ENCODE assay signal across 8 cellular contexts in genomic region chr9:35489313-35490154, GRCh38. TPM values are rescaled to one million over a fixed set of nuclear protein-coding genes. Genes with fewer than 3 reads are reported as not detected.
A peak's percentile ranks its signal among the peaks of the same experiment; 100 is the strongest.
DNase-seq lines count a peak whose midpoint lies in the region; ATAC-seq, FAIRE-seq and TF ChIP-seq lines count a peak whose summit lies in the region.

Gene RUSC2, plus strand, starts transcription at chr9:35490111. Its CDS starts 56,411 bp downstream, at chr9:35546522.

- H3K36me3 ChIP-seq in colonic mucosa (no peaks in the 10 kb centered on the region), kidney (ENCODE audit: control insufficient read depth in 1 of 2, insufficient read depth in 2 of 2, low read length in 2 of 2) (no peaks in the 10 kb centered on the region)

- TF ChIP-seq CTCF in AG10803 (conservative IDR thresholded peaks at IDR 0.05; ENCODE audit: low read length) (peak; percentile 34), colonic mucosa (IDR thresholded peaks at IDR 0.05) (no peak), kidney (IDR thresholded peaks at IDR 0.05; ENCODE audit: borderline replicate concordance, extremely low read depth, insufficient read depth) (peak; percentile 37)

- intact Hi-C loops in colonic mucosa (cut with DNase I): loop anchor here (5.0 kb wide), 1 partner anchor 63 kb away; no protein-coding TSS in a partner anchor
- intact Hi-C loops in kidney (cut with DNase I): no loop called here

- ATAC-seq in GM21390 (IDR thresholded peaks at IDR 0.05; ENCODE audit: unreplicated experiment) (peak; percentile 53), GM21447 (IDR thresholded peaks at IDR 0.05; ENCODE audit: unreplicated experiment) (no peak)

- no peaks in the 10 kb centered on the region for H3K27me3 ChIP-seq in colonic mucosa

- H3K4me1 ChIP-seq in colonic mucosa (no peaks in the 10 kb centered on the region), kidney (ENCODE audit: control insufficient read depth in 1 of 2, insufficient read depth in 1 of 2, low read depth in 1 of 2, low read length in 2 of 2) (peaks cover 15 to 19% of the 10 kb centered on the region in 2 donors)

- H3K9ac ChIP-seq in colonic mucosa (ENCODE audit: low read depth in 2 of 2, low read length in 2 of 2): peak within 1 kb of the TSS; percentile 89 to 92
- H3K9ac ChIP-seq in kidney (ENCODE audit: low read length in 2 of 2): peak within 1 kb of the TSS; percentile 87 to 98

- H3K27ac ChIP-seq in colonic mucosa (peak within 1 kb of the TSS; percentile 82), kidney (ENCODE audit: low read depth in 2 of 2, low read length in 2 of 2) (peak within 1 kb of the TSS; percentile 93 to 99)

- FAIRE-seq in kidney (lab: Jason Lieb, UNC): no peak

- H3K9me3 ChIP-seq in colonic mucosa (no peaks in the 10 kb centered on the region), kidney (ENCODE audit: control insufficient read depth in 1 of 2, low read length in 2 of 2) (no peaks in the 10 kb centered on the region)

- DNase-seq in AG10803 (ENCODE audit: low read depth) (peak; percentile 91), NCI-H2171 (lab: John Stamatoyannopoulos, UW) (peak; percentile 38), colonic mucosa (peak; percentile 74), kidney (peak; percentile 94), smooth muscle cell of the brain vasculature (ENCODE audit: low read depth, low spot score) (peak; percentile 74)
- peak; percentile 60 for DNase-seq in activated CD4-positive, CD25-positive, alpha-beta regulatory T cell treated with anti-CD3 and anti-CD28 coated beads, Interleukin-2, amount 50 U/mL, for 72 hours

- H3K4me3 ChIP-seq in AG10803 (ENCODE audit: low read length) (peak within 1 kb of the TSS; percentile 98), colonic mucosa (peak within 1 kb of the TSS; percentile 77), kidney (ENCODE audit: low read length in 2 of 2) (peak within 1 kb of the TSS; percentile 84 to 85)

RNA-seq across cellular contexts. Expression of gene RUSC2, which starts in this region (rescaled TPM):
- total RNA-seq in colonic mucosa: 1 to 10 TPM; 4.7 to 8.6 TPM
- total RNA-seq in kidney: 27.3 TPM
- polyA plus RNA-seq in kidney (ENCODE audit: insufficient read depth, low read depth, low replicate concordance): 13.4 TPM

Comparison
In these comparisons a context has a peak if more than half of its experiments do, and no peak if none do; other contexts are left out.
1. DNase-seq: peak in every context shown above with its lines; median percentile 94 in kidney; 91 in AG10803; 74 in colonic mucosa; 74 in smooth muscle cell of the brain vasculature; 60 in activated CD4-positive, CD25-positive, alpha-beta regulatory T cell treated with anti-CD3 and anti-CD28 coated beads, Interleukin-2, amount 50 U/mL, for 72 hours; 38 in NCI-H2171.